ENCODE assay signal across 1 cellular context in genomic region chr19:51422053-51422448, GRCh38.
TF ChIP-seq lines count a peak whose summit lies in the region.

No MANE protein-coding gene starts in this region.

TF ChIP-seq in WTC11, 78 proteins besides CTCF, POLR2A, EP300 and RAD21 (continued from another document):
- TF ChIP-seq ZNF532 (CRISPR knock-in tag; IDR thresholded peaks at IDR 0.05; ENCODE audit: borderline replicate concordance) (no peak), MXD4 (CRISPR knock-in tag; IDR thresholded peaks at IDR 0.05; ENCODE audit: borderline replicate concordance) (no peak), IRF1 (CRISPR knock-in tag; IDR thresholded peaks at IDR 0.05) (peak; percentile 93), RORB (CRISPR knock-in tag; IDR thresholded peaks at IDR 0.05) (no peak)
